13 cellular contexts compared by ENCODE assay signal in the genomic region with DNA sequence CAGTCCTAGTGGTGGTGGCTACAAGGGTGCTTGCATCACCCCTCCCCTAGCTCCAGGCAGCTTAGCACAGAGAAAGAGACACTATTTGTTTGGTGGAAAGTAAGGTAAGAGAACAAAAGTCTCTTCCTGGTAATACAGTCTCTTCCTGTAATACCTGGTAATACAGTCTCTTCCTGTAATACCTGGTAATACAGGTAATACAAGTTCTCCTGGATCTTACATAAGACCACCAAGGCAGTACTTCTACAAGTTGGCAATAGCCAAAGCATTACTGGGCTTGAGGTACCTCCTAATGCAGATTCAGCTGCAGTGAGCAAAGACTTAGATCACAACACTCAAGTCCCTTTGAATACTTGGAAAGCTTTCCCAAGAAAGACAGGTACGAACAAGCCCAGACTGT.
"Had no signal": no experiment of that assay in that cellular context is flagged by ENCODE, and none has a peak within 500 bp of the region (broad histone marks: within the 10 kb centered on the region; RNA-seq: fewer than 3 reads in every experiment).

No MANE protein-coding gene starts in this region.

- H3K4me3 Mint-ChIP-seq: activated naive CD4-positive, alpha-beta T cell treated with anti-CD3 and anti-CD28 coated beads, Interleukin-2, amount 10 ng/mL, durations not matched to agents 7 days and 5 days; activated T-helper 17 cell treated with anti-CD3 and anti-CD28 coated beads, Interleukin-2, amount 50 U/mL, for 72 hours; neural progenitor cell; stimulated activated memory B cell treated with anti-CD40 and anti-IgM and Interleukin-4, amounts not matched to agents 10 μg/mL and 1 μg/mL and 100 μg/mL, for 72 hours; T-helper 17 cell; WTC11 had no signal

- H3K9me3 ChIP-seq: adrenal gland, right atrium auricular region, transverse colon had no signal

- H3K27ac Mint-ChIP-seq: activated naive CD4-positive, alpha-beta T cell treated with anti-CD3 and anti-CD28 coated beads, Interleukin-2, amount 10 ng/mL, durations not matched to agents 7 days and 5 days; activated T-helper 17 cell treated with anti-CD3 and anti-CD28 coated beads, Interleukin-2, amount 50 U/mL, for 72 hours; neural progenitor cell; stimulated activated memory B cell treated with anti-CD40 and anti-IgM and Interleukin-4, amounts not matched to agents 10 μg/mL and 1 μg/mL and 100 μg/mL, for 72 hours; T-helper 17 cell; WTC11 had no signal

- H2AFZ ChIP-seq: neural progenitor cell had no signal

- H3K36me3 ChIP-seq: adrenal gland, heart right ventricle, neural progenitor cell, right atrium auricular region, transverse colon had no signal

- H3K4me1 ChIP-seq: adrenal gland, heart right ventricle, neural progenitor cell, right atrium auricular region had no signal

- H3K4me1 Mint-ChIP-seq: activated T-helper 17 cell treated with anti-CD3 and anti-CD28 coated beads, Interleukin-2, amount 50 U/mL, for 72 hours; neural progenitor cell; stimulated activated memory B cell treated with anti-CD40 and anti-IgM and Interleukin-4, amounts not matched to agents 10 μg/mL and 1 μg/mL and 100 μg/mL, for 72 hours; T-helper 17 cell; WTC11 had no signal

- H3K9ac ChIP-seq: neural progenitor cell had no signal

- DNase-seq: activated CD4-positive, alpha-beta T cell treated with anti-CD3 and anti-CD28 coated beads for 48 hours; activated CD8-positive, alpha-beta memory T cell treated with anti-CD3 and anti-CD28 coated beads for 24 hours; activated naive CD4-positive, alpha-beta T cell treated with anti-CD3 and anti-CD28 coated beads, Interleukin-2, amount 10 ng/mL, durations not matched to agents 7 days and 5 days; adrenal gland; heart right ventricle; islet precursor cell; T-helper 17 cell; transverse colon had no signal

- H3K27me3 ChIP-seq: adrenal gland, neural progenitor cell, right atrium auricular region, transverse colon had no signal

- H3K9me3 Mint-ChIP-seq: activated T-helper 17 cell treated with anti-CD3 and anti-CD28 coated beads, Interleukin-2, amount 50 U/mL, for 72 hours; neural progenitor cell; stimulated activated memory B cell treated with anti-CD40 and anti-IgM and Interleukin-4, amounts not matched to agents 10 μg/mL and 1 μg/mL and 100 μg/mL, for 72 hours had no signal

- H3K27me3 Mint-ChIP-seq: activated naive CD4-positive, alpha-beta T cell treated with anti-CD3 and anti-CD28 coated beads, Interleukin-2, amount 10 ng/mL, durations not matched to agents 7 days and 5 days; activated T-helper 17 cell treated with anti-CD3 and anti-CD28 coated beads, Interleukin-2, amount 50 U/mL, for 72 hours had no signal

- H3K4me3 ChIP-seq: adrenal gland, heart right ventricle, neural progenitor cell, right atrium auricular region, transverse colon had no signal

- H3K36me3 Mint-ChIP-seq: activated naive CD4-positive, alpha-beta T cell treated with anti-CD3 and anti-CD28 coated beads, Interleukin-2, amount 10 ng/mL, durations not matched to agents 7 days and 5 days; neural progenitor cell; WTC11 had no signal

- H3K4me2 ChIP-seq: neural progenitor cell had no signal

- H3K27ac ChIP-seq: adrenal gland, heart right ventricle, neural progenitor cell, right atrium auricular region, transverse colon had no signal

- ATAC-seq: activated T-helper 17 cell treated with anti-CD3 and anti-CD28 coated beads, Interleukin-2, amount 50 U/mL, for 72 hours; heart right ventricle; stimulated activated memory B cell treated with anti-CD40 and anti-IgM and Interleukin-4, amounts not matched to agents 10 μg/mL and 1 μg/mL and 100 μg/mL, for 72 hours; T-helper 17 cell; WTC11 had no signal
